ENCODE assay signal across 17 cellular contexts in the genomic region with DNA sequence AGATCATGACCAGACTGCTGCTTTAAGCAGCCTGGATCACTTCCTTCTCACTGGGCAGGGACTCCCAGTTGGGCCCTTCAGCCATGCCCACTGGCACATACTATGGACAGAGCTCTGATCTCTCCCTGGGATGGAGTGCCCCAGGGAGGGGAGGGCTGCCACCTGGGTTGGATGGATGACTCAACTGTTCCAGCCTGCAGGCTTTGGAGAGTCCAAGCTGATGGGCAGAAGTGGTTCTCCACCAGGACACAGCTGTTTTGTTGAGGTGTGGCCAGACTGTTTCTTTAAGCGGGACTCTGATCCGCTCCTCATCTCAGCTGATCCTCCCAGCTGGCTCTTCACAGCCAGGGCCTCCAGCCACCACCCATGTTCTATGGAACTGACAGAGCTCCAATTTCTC.
DNase-seq lines count a peak whose midpoint lies in the region; TF ChIP-seq lines count a peak whose summit lies in the region.
"Had no signal": no experiment of that assay in that cellular context is flagged by ENCODE, and none has a peak within 500 bp of the region (broad histone marks: within the 10 kb centered on the region; RNA-seq: fewer than 3 reads in every experiment).

No MANE protein-coding gene starts in this region.

- BruUV-seq in MCF 10A (replicated peaks; lab: Mats Ljungman, UMichigan) (no TSS peak), mammary epithelial cell (replicated peaks; lab: Mats Ljungman, UMichigan) (no TSS peak)

- no peak overlapping the region for H3K23ac ChIP-seq in mesendoderm (ENCODE audit: low read length)

- H2AFZ ChIP-seq in mammary epithelial cell (ENCODE audit: low read depth, low read length): no peak overlapping the region

- H3K4ac ChIP-seq in mesendoderm (ENCODE audit: low read depth, low read length): no peak overlapping the region

- H3K4me1 Mint-ChIP-seq in MCF 10A (ENCODE audit: insufficient read depth, unreplicated experiment): peaks cover 4% of the 10 kb centered on the region
- no peaks in the 10 kb centered on the region for H3K4me1 Mint-ChIP-seq in activated naive CD4-positive, alpha-beta T cell treated with anti-CD3 and anti-CD28 coated beads, Interleukin-2, amount 10 ng/mL, durations not matched to agents 7 days and 5 days
- H3K4me1 Mint-ChIP-seq: CD14-positive monocyte had no signal

- no peaks in the 10 kb centered on the region for H3K79me2 ChIP-seq in mammary epithelial cell (ENCODE audit: insufficient read depth, low read length)
- H3K79me2 ChIP-seq in mesendoderm (ENCODE audit: control insufficient read depth, insufficient read depth, low read length): no peaks in the 10 kb centered on the region

- POLR2A ChIA-PET in MCF 10A (lab: Yijun Ruan, JAX): no interaction called here

- H3K4me2 ChIP-seq in mammary epithelial cell (ENCODE audit: insufficient read depth, low read depth, low read length) (no peak overlapping the region), mesendoderm (ENCODE audit: low read length) (no peak overlapping the region)

- no peaks in the 10 kb centered on the region for H3K27me3 ChIP-seq in breast epithelium
- no peaks in the 10 kb centered on the region for H3K27me3 ChIP-seq in mammary epithelial cell (ENCODE audit: insufficient read depth, low read length)
- H3K27me3 ChIP-seq in mesendoderm (ENCODE audit: insufficient read depth, low read length, poor library complexity): no peaks in the 10 kb centered on the region

- H3K9me3 ChIP-seq in breast epithelium (no peaks in the 10 kb centered on the region), mammary epithelial cell (replicated peaks; ENCODE audit: insufficient read depth, low read length) (no peaks in the 10 kb centered on the region)

- intact Hi-C loops in MCF 10A (cut with micrococcal nuclease): no loop called here
- intact Hi-C loops in breast epithelium (cut with DNase I; ENCODE audit: low total_unique reads): no loop called here
- intact Hi-C loops in mammary epithelial cell (cut with micrococcal nuclease): loop anchor here (5.0 kb wide), 1 partner anchor 415 kb away; no protein-coding TSS in a partner anchor

- no peak overlapping the region for H3K9ac ChIP-seq in mammary epithelial cell (ENCODE audit: insufficient read depth, low read length)
- H3K9ac ChIP-seq in mesendoderm (ENCODE audit: low read length): no peak overlapping the region

- no peaks in the 10 kb centered on the region for H3K36me3 ChIP-seq in breast epithelium
- H3K36me3 ChIP-seq in mammary epithelial cell (ENCODE audit: insufficient read depth, low read length): no peaks in the 10 kb centered on the region
- H3K36me3 ChIP-seq in mesendoderm (ENCODE audit: control insufficient read depth, insufficient read depth, low read length): no peaks in the 10 kb centered on the region

- dilution Hi-C loops in mammary epithelial cell (cut with HindIII; ENCODE audit: low sequenced_read_pairs): no loop called here

- H4K8ac ChIP-seq in mesendoderm (ENCODE audit: low read depth, low read length): no peak overlapping the region

- no peak for TF ChIP-seq POLR2A in breast epithelium (IDR thresholded peaks at IDR 0.05)

- in situ Hi-C loops in mammary epithelial cell (cut with MboI; ENCODE audit: low sequenced_read_pairs in 2 of 2): no loop called here

- no peak overlapping the region for H3K4me3 ChIP-seq in breast epithelium
- H3K4me3 ChIP-seq in mammary epithelial cell (replicated peaks in 1 of 3; ENCODE audit: insufficient read depth in 1 of 3, low read depth in 2 of 3, low read length in 3 of 3): no peak overlapping the region
- H3K4me3 ChIP-seq in mesendoderm (ENCODE audit: low read length): no peak overlapping the region

- no peaks in the 10 kb centered on the region for H3K4me1 ChIP-seq in breast epithelium
- H3K4me1 ChIP-seq in mammary epithelial cell (ENCODE audit: insufficient read depth, low read length): no peaks in the 10 kb centered on the region
- no peaks in the 10 kb centered on the region for H3K4me1 ChIP-seq in mesendoderm (ENCODE audit: control insufficient read depth, low read depth, low read length)

- peaks cover 12% of the 10 kb centered on the region for H3K36me3 Mint-ChIP-seq in MCF 10A (ENCODE audit: insufficient read depth, unreplicated experiment)
- H3K36me3 Mint-ChIP-seq in activated naive CD4-positive, alpha-beta T cell treated with anti-CD3 and anti-CD28 coated beads, Interleukin-2, amount 10 ng/mL, durations not matched to agents 7 days and 5 days: peaks cover 3% of the 10 kb centered on the region

- no peak overlapping the region for H2BK15ac ChIP-seq in mesendoderm (replicated peaks; ENCODE audit: low read depth)

- no peak overlapping the region for H2BK5ac ChIP-seq in mesendoderm (ENCODE audit: low read length)

- no peaks in the 10 kb centered on the region for H4K20me1 ChIP-seq in mammary epithelial cell (ENCODE audit: insufficient read depth, low read length)

- CTCF ChIA-PET in MCF 10A (lab: Yijun Ruan, JAX) (interaction anchor here (0.6 kb wide), 2 partner anchors 334 to 1131 kb away, joined by 3 read pairs; no protein-coding TSS in a partner anchor), mammary epithelial cell (lab: Charles Lee; ENCODE audit: low non-redundant PET) (no interaction called here)
- CTCF ChIA-PET in activated naive CD4-positive, alpha-beta T cell treated with anti-CD3 and anti-CD28 coated beads, Interleukin-2, amount 10 ng/mL, durations not matched to agents 7 days and 5 days (lab: Charles Lee): no interaction called here

- H3K9me3 Mint-ChIP-seq in MCF 10A (ENCODE audit: unreplicated experiment): peaks cover 8% of the 10 kb centered on the region
- peaks cover 22% of the 10 kb centered on the region for H3K9me3 Mint-ChIP-seq in activated naive CD4-positive, alpha-beta T cell treated with anti-CD3 and anti-CD28 coated beads, Interleukin-2, amount 10 ng/mL, durations not matched to agents 7 days and 5 days

- H3K56ac ChIP-seq in mesendoderm (ENCODE audit: low read length): no peak overlapping the region

- no peak for TF ChIP-seq CTCF in MCF 10A (IDR thresholded peaks at IDR 0.05; ENCODE audit: unreplicated experiment)
- TF ChIP-seq CTCF in breast epithelium (IDR thresholded peaks at IDR 0.05): no peak
- no peak for TF ChIP-seq CTCF in mammary epithelial cell (conservative IDR thresholded peaks at IDR 0.05 in 1 of 2, IDR thresholded peaks at IDR 0.05 in 1 of 2; ENCODE audit: extremely low read depth in 1 of 2, insufficient read depth in 1 of 2, low read depth in 1 of 2, low read length in 2 of 2)
- no peak for TF ChIP-seq CTCF in GM10266 (IDR thresholded peaks at IDR 0.05; ENCODE audit: control insufficient read depth, insufficient read depth, low read depth, missing control alignments)

- H3K4me3 Mint-ChIP-seq in MCF 10A (ENCODE audit: unreplicated experiment): no peak overlapping the region
- H3K4me3 Mint-ChIP-seq in activated naive CD4-positive, alpha-beta T cell treated with anti-CD3 and anti-CD28 coated beads, Interleukin-2, amount 10 ng/mL, durations not matched to agents 7 days and 5 days: no peak overlapping the region
- H3K4me3 Mint-ChIP-seq: CD14-positive monocyte; CD8-positive, alpha-beta T cell; HFFc6 had no signal

- no peak overlapping the region for H4K5ac ChIP-seq in mesendoderm (ENCODE audit: low read length)

- H2AK5ac ChIP-seq in mesendoderm (ENCODE audit: low read length): no peak overlapping the region

- no CpG with 5 or more reads among the region's 2 CpGs for WGBS in mammary epithelial cell (ENCODE audit: low coverage, missing lambda C conversion rate)
- WGBS in mesendoderm (ENCODE audit: extremely low coverage, insufficient coverage, low lambda C conversion rate): no CpG with 5 or more reads among the region's 2 CpGs

- no peaks in the 10 kb centered on the region for H3K79me1 ChIP-seq in mesendoderm (ENCODE audit: low read length)

- no peaks in the 10 kb centered on the region for H3K27me3 Mint-ChIP-seq in MCF 10A (ENCODE audit: insufficient read depth, unreplicated experiment)
- no peaks in the 10 kb centered on the region for H3K27me3 Mint-ChIP-seq in activated naive CD4-positive, alpha-beta T cell treated with anti-CD3 and anti-CD28 coated beads, Interleukin-2, amount 10 ng/mL, durations not matched to agents 7 days and 5 days

- no peak overlapping the region for H3K27ac ChIP-seq in breast epithelium
- no peak overlapping the region for H3K27ac ChIP-seq in mammary epithelial cell (ENCODE audit: insufficient read depth, low read depth, low read length)
- no peak overlapping the region for H3K27ac ChIP-seq in mesendoderm (ENCODE audit: low read depth, low read length)
- H3K27ac ChIP-seq: 22Rv1, HL-60 had no signal

- H2BK120ac ChIP-seq in mesendoderm (ENCODE audit: low read depth, low read length): no peak overlapping the region

- DNase-seq in MCF 10A (ENCODE audit: unreplicated experiment) (peak; percentile 14), breast epithelium (ENCODE audit: low spot score in 2 of 2) (no peak), mammary epithelial cell (peak; percentile 40), myocyte (ENCODE audit: low read depth) (peak; percentile 60), GM10266 (ENCODE audit: extremely low spot score) (no peak), mesendoderm (no peak)
- no peak for DNase-seq in activated naive CD4-positive, alpha-beta T cell treated with anti-CD3 and anti-CD28 coated beads, Interleukin-2, amount 10 ng/mL, durations not matched to agents 7 days and 5 days
- DNase-seq: COR-L47, DMS153, DMS79 treated with DMSO at 0.1 percent for 48 hours, EL, HCEC 1CT, HFFc6 had no signal

- no peak overlapping the region for H3K27ac Mint-ChIP-seq in MCF 10A (ENCODE audit: low read depth, unreplicated experiment)
- no peak overlapping the region for H3K27ac Mint-ChIP-seq in activated naive CD4-positive, alpha-beta T cell treated with anti-CD3 and anti-CD28 coated beads, Interleukin-2, amount 10 ng/mL, durations not matched to agents 7 days and 5 days
- H3K27ac Mint-ChIP-seq: CD14-positive monocyte; CD8-positive, alpha-beta T cell; HFFc6 had no signal

- no peak overlapping the region for H3K18ac ChIP-seq in mesendoderm (ENCODE audit: low read length)

Comparison
In these comparisons a context has a peak if more than half of its experiments do, and no peak if none do; other contexts are left out.
1. DNase-seq: peak in MCF 10A (single experiment), mammary epithelial cell (single experiment) and myocyte (single experiment); none in breast epithelium (0 of 2), GM10266 (single experiment), mesendoderm (single experiment) and activated naive CD4-positive, alpha-beta T cell treated with anti-CD3 and anti-CD28 coated beads, Interleukin-2, amount 10 ng/mL, durations not matched to agents 7 days and 5 days (single experiment).